ENCODE assay signal across 12 cellular contexts in the genomic region with DNA sequence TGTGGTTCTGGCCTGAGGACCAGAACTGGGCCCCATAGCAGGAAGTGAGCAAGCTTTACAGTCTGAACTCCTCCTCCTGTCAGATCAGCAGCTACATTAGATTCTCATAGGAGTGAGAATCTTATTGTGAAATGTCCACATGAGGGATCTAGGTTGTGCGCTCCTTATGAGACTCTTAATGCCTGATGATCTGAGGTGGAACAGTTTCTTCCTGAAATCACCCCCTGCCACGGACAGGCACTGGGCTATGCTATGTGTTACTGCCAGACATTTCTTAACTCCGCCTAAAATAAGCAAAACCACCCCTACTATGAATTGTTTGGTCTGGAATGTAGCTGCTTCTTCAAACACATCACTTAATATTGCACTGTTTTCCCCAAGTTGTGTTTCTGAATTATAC. TPM values are rescaled to one million over a fixed set of nuclear protein-coding genes. Genes with fewer than 3 reads are reported as not detected.
DNase-seq lines count a peak whose midpoint lies in the region; ATAC-seq and TF ChIP-seq lines count a peak whose summit lies in the region.
"Had no signal": no experiment of that assay in that cellular context is flagged by ENCODE, and none has a peak within 500 bp of the region (broad histone marks: within the 10 kb centered on the region; RNA-seq: fewer than 3 reads in every experiment).

No MANE protein-coding gene starts in this region.

- H3K27ac Mint-ChIP-seq in CD14-positive monocyte (peak overlapping the region in 6 of 7 donors; percentile 55 to 85 (median 72)), chondrocyte (ENCODE audit: unreplicated experiment) (peak overlapping the region; percentile 73)

- no peak for TF ChIP-seq CTCF in CD14-positive monocyte (IDR thresholded peaks at IDR 0.05)
- no peak for TF ChIP-seq CTCF in chondrocyte (IDR thresholded peaks at IDR 0.05)
- no peak for TF ChIP-seq CTCF in neutrophil (IDR thresholded peaks at IDR 0.05)

- H3K36me3 Mint-ChIP-seq in CD14-positive monocyte (peaks cover 21 to 37% of the 10 kb centered on the region in 2 donors), chondrocyte (ENCODE audit: low read depth) (peaks cover 1% of the 10 kb centered on the region)

- H3K4me3 Mint-ChIP-seq in CD14-positive monocyte (peak overlapping the region in 1 of 2 donors; percentile 39), chondrocyte (ENCODE audit: unreplicated experiment) (no peak overlapping the region)

- ATAC-seq in HG03520 (IDR thresholded peaks at IDR 0.05; ENCODE audit: unreplicated experiment) (no peak), HG02981 (IDR thresholded peaks at IDR 0.05; ENCODE audit: unreplicated experiment) (no peak)
- ATAC-seq: K562, mucosa of descending colon had no signal

- DNase-seq in CD14-positive monocyte (ENCODE audit: low spot score) (no peak), HT1080 (ENCODE audit: low read depth) (peak; percentile 17), chondrocyte (ENCODE audit: low spot score) (no peak), medulla oblongata (ENCODE audit: extremely low spot score) (no peak), NCI-H82 (lab: John Stamatoyannopoulos, UW) (no peak)
- DNase-seq: mucosa of descending colon; NCI-H524; stimulated activated CD4-positive, alpha-beta T cell treated with anti-CD3 and anti-CD28 coated beads, Interleukin-1b, Interleukin-23, amount 100 ng/mL, for 48 hours had no signal

- no peaks in the 10 kb centered on the region for H3K27me3 ChIP-seq in neutrophil

- peaks cover 0 to 2% (median 0%) of the 10 kb centered on the region in 7 donors for H3K9me3 Mint-ChIP-seq in CD14-positive monocyte
- no peaks in the 10 kb centered on the region for H3K9me3 Mint-ChIP-seq in chondrocyte (ENCODE audit: low read depth)

- H3K27ac ChIP-seq in neutrophil: peak overlapping the region; percentile 43

- H3K4me3 ChIP-seq in neutrophil (ENCODE audit: low read depth in 1 of 2, low read length in 1 of 2): no peak overlapping the region
- H3K4me3 ChIP-seq: K562, mucosa of descending colon had no signal

- peaks cover 46 to 59% of the 10 kb centered on the region in 2 experiments for H3K4me1 ChIP-seq in neutrophil (ENCODE audit: control insufficient read depth in 1 of 2, insufficient read depth in 1 of 2, low read depth in 1 of 2, low read length in 1 of 2)

- peaks cover 51% of the 10 kb centered on the region for H3K4me1 Mint-ChIP-seq in CD14-positive monocyte
- peaks cover 56% of the 10 kb centered on the region for H3K4me1 Mint-ChIP-seq in chondrocyte (ENCODE audit: low read depth)

- H3K36me3 ChIP-seq in neutrophil: peaks cover 40% of the 10 kb centered on the region

- peaks cover 0 to 2% (median 1%) of the 10 kb centered on the region in 3 donors for H3K27me3 Mint-ChIP-seq in CD14-positive monocyte (ENCODE audit: low read depth in 3 of 3)
- no peaks in the 10 kb centered on the region for H3K27me3 Mint-ChIP-seq in chondrocyte (ENCODE audit: low read depth)

- no peaks in the 10 kb centered on the region for H3K9me3 ChIP-seq in neutrophil
- H3K9me3 ChIP-seq: mucosa of descending colon had no signal

- intact Hi-C loops in CD14-positive monocyte (cut with micrococcal nuclease): no loop called here

RNA-seq across cellular contexts. Expression of a gene that starts 4.6 kb away (rescaled TPM):
- 10 to 100 TPM; 19.0 to 20.0 TPM for polyA plus RNA-seq in CD14-positive monocyte
- 39.0 TPM in 2 replicates for total RNA-seq in HT1080 (2014; rRNA removed; shearing (Covaris generic))
- polyA plus RNA-seq in HT1080 (2015; cell fraction: cytosol; rRNA removed): 27.9 and 35.8 TPM in 2 replicates
- 23.0 and 27.2 TPM in 2 replicates for polyA plus RNA-seq in HT1080 (2015; cell fraction: nucleus; rRNA removed)
- total RNA-seq in chondrocyte: 39.1 to 41.8 TPM (median 40.6 TPM) in 3 replicates

RNA-seq across cellular contexts. Expression of a gene that starts 30.5 kb away (rescaled TPM):
- 10 to 100 TPM; 21.5 to 22.1 TPM for polyA plus RNA-seq in CD14-positive monocyte
- 18.4 TPM in 2 replicates for total RNA-seq in HT1080 (2014; rRNA removed; shearing (Covaris generic))
- 13.0 and 15.7 TPM in 2 replicates for polyA plus RNA-seq in HT1080 (2015; cell fraction: cytosol; rRNA removed)
- polyA plus RNA-seq in HT1080 (2015; cell fraction: nucleus; rRNA removed): 24.5 and 25.1 TPM in 2 replicates
- total RNA-seq in chondrocyte: 22.7 to 37.4 TPM (median 27.2 TPM) in 3 replicates
